21 cellular contexts compared by ENCODE assay signal in genomic region chr9:113533335-113534225, GRCh38.
DNase-seq lines count a peak whose midpoint lies in the region; ATAC-seq and TF ChIP-seq lines count a peak whose summit lies in the region.
"Had no signal": no experiment of that assay in that cellular context is flagged by ENCODE, and none has a peak within 500 bp of the region (broad histone marks: within the 10 kb centered on the region; RNA-seq: fewer than 3 reads in every experiment).

No MANE protein-coding gene starts in this region.

- WGBS in endodermal cell (ENCODE audit: insufficient coverage in 1 of 2, insufficient read length in 1 of 2), 2 experiments = 94 to 96% methylated on average over 7 to 8 of the region's 8 CpGs
- 81 to 85% methylated on average over 7 to 8 of the region's 8 CpGs for WGBS in thyroid gland, 2 donors

- intact Hi-C loops in left cardiac atrium (cut with DNase I) = no loop called here
- intact Hi-C loops in thyroid gland (cut with DNase I) = no loop called here
- intact Hi-C loops in breast epithelium (cut with DNase I; ENCODE audit: low total_unique reads) = no loop called here

- peak overlapping the region; percentile 62 for H3K27ac ChIP-seq in cardiac muscle cell
- H3K27ac ChIP-seq in endodermal cell (ENCODE audit: low read depth, low read length) = no peak overlapping the region
- peak overlapping the region in 2 of 3 donors; percentile 23 to 37 for H3K27ac ChIP-seq in thyroid gland
- H3K27ac ChIP-seq in breast epithelium = no peak overlapping the region
- H3K27ac ChIP-seq: BLaER1 treated with 17β-estradiol and CSF1 and Interleukin-3, amounts not matched to agents 10 nM and 100 nM; HL-60; left lung had no signal

- POLR2A ChIA-PET in naive thymus-derived CD8-positive, alpha-beta T cell (lab: Charles Lee) = interaction anchor here (1.2 kb wide), 3 partner anchors 9 to 16 kb away, joined by 3 read pairs; no protein-coding TSS in a partner anchor

- no peaks in the 10 kb centered on the region for H3K36me3 Mint-ChIP-seq in endodermal cell (ENCODE audit: low read depth)
- peaks cover 0 to 71% (median 25%) of the 10 kb centered on the region in 3 donors for H3K36me3 Mint-ChIP-seq in naive thymus-derived CD8-positive, alpha-beta T cell
- H3K36me3 Mint-ChIP-seq: brain had no signal

- peaks cover 20% of the 10 kb centered on the region for H3K4me1 ChIP-seq in cardiac muscle cell (ENCODE audit: low read depth)
- peaks cover 9% of the 10 kb centered on the region for H3K4me1 ChIP-seq in endodermal cell (ENCODE audit: control insufficient read depth, insufficient read depth, low read length)
- H3K4me1 ChIP-seq in thyroid gland = peaks cover 18 to 41% of the 10 kb centered on the region in 2 donors
- no peaks in the 10 kb centered on the region for H3K4me1 ChIP-seq in breast epithelium
- H3K4me1 ChIP-seq: left lung had no signal

- TF ChIP-seq CTCF in cardiac muscle cell (IDR thresholded peaks at IDR 0.05; ENCODE audit: low read depth, low read length) (no peak), endodermal cell (conservative IDR thresholded peaks at IDR 0.05) (no peak), thyroid gland (IDR thresholded peaks at IDR 0.05) (no peak), breast epithelium (IDR thresholded peaks at IDR 0.05) (no peak)

- H3K9me3 ChIP-seq in cardiac muscle cell (ENCODE audit: low read depth) (no peaks in the 10 kb centered on the region), endodermal cell (ENCODE audit: control insufficient read depth, low read length) (no peaks in the 10 kb centered on the region), thyroid gland (no peaks in the 10 kb centered on the region), breast epithelium (no peaks in the 10 kb centered on the region)
- H3K9me3 ChIP-seq: BLaER1 treated with 17β-estradiol and CSF1 and Interleukin-3, amounts not matched to agents 10 nM and 100 nM; left lung had no signal

- ATAC-seq in left cardiac atrium = no peak
- no peak for ATAC-seq in naive thymus-derived CD8-positive, alpha-beta T cell
- ATAC-seq in GM21390 (IDR thresholded peaks at IDR 0.05; ENCODE audit: unreplicated experiment) = no peak
- ATAC-seq: left lung had no signal

- no peaks in the 10 kb centered on the region for H3K4me1 Mint-ChIP-seq in endodermal cell
- H3K4me1 Mint-ChIP-seq in naive thymus-derived CD8-positive, alpha-beta T cell = peaks cover 15 to 57% (median 24%) of the 10 kb centered on the region in 4 donors

- no peak overlapping the region for H3K9ac ChIP-seq in endodermal cell (ENCODE audit: extremely low read depth, low read length, poor library complexity, severe bottlenecking)
- H3K9ac ChIP-seq: BLaER1 treated with 17β-estradiol and CSF1 and Interleukin-3, amounts not matched to agents 10 nM and 100 nM had no signal

- no peak overlapping the region for H3K4me3 Mint-ChIP-seq in endodermal cell
- no peak overlapping the region for H3K4me3 Mint-ChIP-seq in naive thymus-derived CD8-positive, alpha-beta T cell
- H3K4me3 Mint-ChIP-seq: brain; dendritic cell treated with granulocyte-macrophage colony-stimulating factor and Interleukin-4, amounts not matched to agents 40 ng/mL and 50 ng/mL, for 4 days had no signal

- H3K4me3 ChIP-seq in cardiac muscle cell = no peak overlapping the region
- H3K4me3 ChIP-seq in endodermal cell (ENCODE audit: low read length) = no peak overlapping the region
- no peak overlapping the region for H3K4me3 ChIP-seq in thyroid gland (replicated peaks in 1 of 3)
- H3K4me3 ChIP-seq in breast epithelium = no peak overlapping the region
- H3K4me3 ChIP-seq: BLaER1 treated with 17β-estradiol and CSF1 and Interleukin-3, amounts not matched to agents 10 nM and 100 nM; left lung had no signal

- peak in 1 of 2 donors; percentile 46 for DNase-seq in cardiac muscle cell (ENCODE audit: low read depth in 1 of 2, low spot score in 1 of 2)
- no peak for DNase-seq in left cardiac atrium
- peak; percentile 45 for DNase-seq in endodermal cell
- no peak for DNase-seq in naive thymus-derived CD8-positive, alpha-beta T cell
- DNase-seq in thyroid gland = peak; percentile 44 to 54
- DNase-seq in DMS153 treated with DMSO at 0.1 percent for 48 hours (lab: John Stamatoyannopoulos, UW; ENCODE audit: unreplicated experiment) = no peak
- no peak for DNase-seq in breast epithelium (ENCODE audit: low spot score in 2 of 2)
- DNase-seq: ACHN; activated CD4-positive, CD25-positive, alpha-beta regulatory T cell treated with anti-CD3 and anti-CD28 coated beads, Interleukin-2, amount 50 U/mL, for 72 hours; activated naive CD4-positive, alpha-beta T cell treated with anti-CD3 and anti-CD28 coated beads, Interleukin-2, amount 50 U/mL, for 16 hours; activated T-cell treated with anti-CD3 and anti-CD28 coated beads, Interleukin-2, amount 50 U/mL, for 48 hours; NCI-H1092; NCI-H2029 treated with DMSO at 0.1 percent for 48 hours; nucleus accumbens; SHP77 had no signal

- TF ChIP-seq POLR2A in thyroid gland (IDR thresholded peaks at IDR 0.05) (no peak), breast epithelium (IDR thresholded peaks at IDR 0.05) (no peak)

- H3K27me3 ChIP-seq in cardiac muscle cell (no peaks in the 10 kb centered on the region), endodermal cell (ENCODE audit: control insufficient read depth, insufficient read depth, low read length, poor library complexity, severe bottlenecking) (no peaks in the 10 kb centered on the region), thyroid gland (no peaks in the 10 kb centered on the region), breast epithelium (no peaks in the 10 kb centered on the region)
- H3K27me3 ChIP-seq: BLaER1 treated with 17β-estradiol and CSF1 and Interleukin-3, amounts not matched to agents 10 nM and 100 nM; left lung had no signal

- no peak overlapping the region for H3K27ac Mint-ChIP-seq in endodermal cell
- peak overlapping the region in 8 of 10 donors; percentile 13 to 86 (median 44) for H3K27ac Mint-ChIP-seq in naive thymus-derived CD8-positive, alpha-beta T cell
- H3K27ac Mint-ChIP-seq: brain; dendritic cell treated with granulocyte-macrophage colony-stimulating factor and Interleukin-4, amounts not matched to agents 40 ng/mL and 50 ng/mL, for 4 days had no signal

- no peaks in the 10 kb centered on the region for H3K9me3 Mint-ChIP-seq in endodermal cell
- H3K9me3 Mint-ChIP-seq in naive thymus-derived CD8-positive, alpha-beta T cell = no peaks in the 10 kb centered on the region
- H3K9me3 Mint-ChIP-seq: dendritic cell treated with granulocyte-macrophage colony-stimulating factor and Interleukin-4, amounts not matched to agents 40 ng/mL and 50 ng/mL, for 4 days had no signal

- no peaks in the 10 kb centered on the region for H3K36me3 ChIP-seq in cardiac muscle cell
- H3K36me3 ChIP-seq in endodermal cell (ENCODE audit: control insufficient read depth, insufficient read depth, low read length) = no peaks in the 10 kb centered on the region
- no peaks in the 10 kb centered on the region for H3K36me3 ChIP-seq in thyroid gland
- H3K36me3 ChIP-seq in breast epithelium = no peaks in the 10 kb centered on the region
- H3K36me3 ChIP-seq: BLaER1 treated with 17β-estradiol and CSF1 and Interleukin-3, amounts not matched to agents 10 nM and 100 nM had no signal

- H3K27me3 Mint-ChIP-seq in endodermal cell (ENCODE audit: insufficient read depth) = no peaks in the 10 kb centered on the region
- no peaks in the 10 kb centered on the region for H3K27me3 Mint-ChIP-seq in naive thymus-derived CD8-positive, alpha-beta T cell
- H3K27me3 Mint-ChIP-seq: dendritic cell treated with granulocyte-macrophage colony-stimulating factor and Interleukin-4, amounts not matched to agents 40 ng/mL and 50 ng/mL, for 4 days had no signal

Comparison
In these comparisons a context has a peak if more than half of its experiments do, and no peak if none do; other contexts are left out.
1. DNase-seq: peak in endodermal cell (single experiment) and thyroid gland (2 of 2); none in left cardiac atrium (single experiment), naive thymus-derived CD8-positive, alpha-beta T cell (0 of 10), DMS153 treated with DMSO at 0.1 percent for 48 hours (single experiment) and breast epithelium (0 of 2).
2. H3K27ac ChIP-seq: peak in cardiac muscle cell (single experiment) and thyroid gland (2 of 3); none in endodermal cell (single experiment) and breast epithelium (0 of 2).